13 cellular contexts compared by ENCODE assay signal in the genomic region with DNA sequence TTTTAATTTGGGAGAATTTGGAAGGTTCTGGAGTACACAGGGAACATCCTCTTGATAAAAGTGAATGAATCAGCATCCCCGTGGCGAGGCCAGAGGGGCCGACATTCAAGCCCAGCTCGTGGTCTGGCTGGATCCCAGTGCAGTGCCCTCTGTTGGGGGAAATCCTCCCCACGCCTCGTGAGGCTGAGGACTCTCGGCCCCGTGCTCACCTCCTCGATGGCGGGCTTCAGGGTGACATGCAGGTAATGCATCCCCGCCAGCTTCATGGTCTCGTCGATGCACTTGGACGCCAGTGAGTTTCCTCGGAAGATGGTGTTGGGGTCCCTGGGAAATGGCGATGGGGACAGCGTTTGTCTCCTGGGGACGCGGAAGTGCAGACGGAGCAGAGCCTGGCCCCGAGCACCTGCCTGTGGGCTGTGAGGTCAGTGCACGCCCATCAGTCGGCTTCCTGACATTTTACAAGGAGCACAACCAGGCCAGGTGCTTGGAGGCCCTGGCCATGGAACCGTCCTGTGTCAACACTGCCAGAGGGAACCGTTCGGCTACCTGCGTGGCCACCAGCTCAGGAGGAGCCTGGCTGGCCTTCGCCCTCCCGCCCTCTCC. TPM values are rescaled to one million over a fixed set of nuclear protein-coding genes. Genes with fewer than 3 reads are reported as not detected.
DNase-seq lines count a peak whose midpoint lies in the region; ATAC-seq and TF ChIP-seq lines count a peak whose summit lies in the region.
"Had no signal": no experiment of that assay in that cellular context is flagged by ENCODE, and none has a peak within 500 bp of the region (broad histone marks: within the 10 kb centered on the region; RNA-seq: fewer than 3 reads in every experiment).

No MANE protein-coding gene starts in this region.

- no peaks in the 10 kb centered on the region for H3K27me3 Mint-ChIP-seq in activated CD4-positive, alpha-beta T cell treated with anti-CD3 and anti-CD28 coated beads for 36 hours
- no peaks in the 10 kb centered on the region for H3K27me3 Mint-ChIP-seq in T-helper 17 cell
- H3K27me3 Mint-ChIP-seq: B cell, memory B cell had no signal

- no peak overlapping the region for H2AFZ ChIP-seq in osteoblast (ENCODE audit: low read length)

- H3K79me2 ChIP-seq in osteoblast (ENCODE audit: insufficient read depth, low read length): peaks cover 10% of the 10 kb centered on the region

- peaks cover 4% of the 10 kb centered on the region for H3K4me1 Mint-ChIP-seq in activated CD4-positive, alpha-beta T cell treated with anti-CD3 and anti-CD28 coated beads for 36 hours
- H3K4me1 Mint-ChIP-seq in T-helper 17 cell: peaks cover 6% of the 10 kb centered on the region

- no peak overlapping the region for H3K27ac ChIP-seq in osteoblast (ENCODE audit: low read depth, low read length)

- H3K9me3 Mint-ChIP-seq in activated CD4-positive, alpha-beta T cell treated with anti-CD3 and anti-CD28 coated beads for 36 hours (ENCODE audit: low read depth): no peaks in the 10 kb centered on the region
- H3K9me3 Mint-ChIP-seq: memory B cell had no signal

- H3K4me3 ChIP-seq in cardiac fibroblast (replicated peaks in 1 of 2; ENCODE audit: low read depth in 2 of 2, low read length in 2 of 2): no peak overlapping the region
- no peak overlapping the region for H3K4me3 ChIP-seq in osteoblast (ENCODE audit: insufficient read depth, low read length)

- H3K36me3 ChIP-seq in osteoblast (ENCODE audit: insufficient read depth, low read length): peaks cover 84% of the 10 kb centered on the region

- TF ChIP-seq CTCF in LNCAP (IDR thresholded peaks at IDR 0.05) (peak; percentile 19; the same call in 1 of the 2 replicates), cardiac fibroblast (IDR thresholded peaks at IDR 0.05; ENCODE audit: low read depth, low read length) (peak; percentile 28), osteoblast (IDR thresholded peaks at IDR 0.05; ENCODE audit: extremely low read depth, low read depth, low read length) (peak; percentile 40)

- H3K9me3 ChIP-seq in osteoblast (ENCODE audit: low read depth, low read length) (no peaks in the 10 kb centered on the region), T-helper 17 cell (ENCODE audit: control insufficient read depth, low read length, poor library complexity, severe bottlenecking) (no peaks in the 10 kb centered on the region)

- intact Hi-C loops in activated CD4-positive, alpha-beta T cell treated with anti-CD3 and anti-CD28 coated beads for 36 hours (cut with DNase I, micrococcal nuclease): no loop called here

- CTCF ChIA-PET in activated CD4-positive, alpha-beta T cell treated with anti-CD3 and anti-CD28 coated beads for 36 hours (lab: Charles Lee): interaction anchor here (0.7 kb wide), 1 partner anchor 85 kb away, joined by 4 read pairs; no protein-coding TSS in a partner anchor

- peaks cover 27% of the 10 kb centered on the region for H3K36me3 Mint-ChIP-seq in activated CD4-positive, alpha-beta T cell treated with anti-CD3 and anti-CD28 coated beads for 36 hours (ENCODE audit: low read depth)
- H3K36me3 Mint-ChIP-seq in T-helper 17 cell (ENCODE audit: low read depth): no peaks in the 10 kb centered on the region

- no peak overlapping the region for H3K4me3 Mint-ChIP-seq in activated CD4-positive, alpha-beta T cell treated with anti-CD3 and anti-CD28 coated beads for 36 hours
- no peak overlapping the region for H3K4me3 Mint-ChIP-seq in T-helper 17 cell
- H3K4me3 Mint-ChIP-seq: B cell, memory B cell had no signal

- no peak for ATAC-seq in activated CD4-positive, alpha-beta T cell treated with anti-CD3 and anti-CD28 coated beads for 36 hours
- ATAC-seq in T-helper 17 cell: no peak
- no peak for ATAC-seq in HG03520 (IDR thresholded peaks at IDR 0.05; ENCODE audit: unreplicated experiment)

- peak overlapping the region; percentile 22 for H3K27ac Mint-ChIP-seq in activated CD4-positive, alpha-beta T cell treated with anti-CD3 and anti-CD28 coated beads for 36 hours
- H3K27ac Mint-ChIP-seq in T-helper 17 cell: no peak overlapping the region
- H3K27ac Mint-ChIP-seq: memory B cell had no signal

- peaks cover 11% of the 10 kb centered on the region for H4K20me1 ChIP-seq in osteoblast (ENCODE audit: insufficient read depth, low read length)

- H3K4me2 ChIP-seq in osteoblast (ENCODE audit: insufficient read depth, low read length): no peak overlapping the region

- no peak for DNase-seq in activated CD4-positive, alpha-beta T cell treated with anti-CD3 and anti-CD28 coated beads for 36 hours
- no peak for DNase-seq in activated CD4-positive, alpha-beta T cell treated with anti-CD3 and anti-CD28 coated beads, Interleukin-2, amount 50 U/mL, for 1 hour
- peak; percentile 43 to 53 for DNase-seq in cardiac fibroblast (ENCODE audit: low read depth in 2 of 2)
- peak; percentile 97 for DNase-seq in osteoblast (ENCODE audit: insufficient read length, low spot score, missing footprints)
- DNase-seq in HT-29 (ENCODE audit: low spot score): no peak
- no peak for DNase-seq in T-helper 17 cell
- DNase-seq: amygdala, foreskin melanocyte, NCI-H1048 had no signal

- no peaks in the 10 kb centered on the region for H3K27me3 ChIP-seq in osteoblast (ENCODE audit: insufficient read depth, low read length)

- POLR2A ChIA-PET in activated CD4-positive, alpha-beta T cell treated with anti-CD3 and anti-CD28 coated beads for 36 hours (lab: Charles Lee): no interaction called here

- H3K4me1 ChIP-seq in osteoblast (ENCODE audit: insufficient read depth, low read length): no peaks in the 10 kb centered on the region

RNA-seq across cellular contexts. Expression of gene C13orf46, which starts 43.3 kb away (rescaled TPM):
- 1 to 10 TPM; 1.6 to 2.2 TPM for total RNA-seq in activated CD4-positive, alpha-beta T cell treated with anti-CD3 and anti-CD28 coated beads for 36 hours
- total RNA-seq in osteoblast (0.36 and 0.59 TPM in 2 replicates), T-helper 17 cell (10 to 100 TPM; 18.6 to 22.6 TPM)
- total RNA-seq in HT-29 (2014; rRNA removed; shearing (Covaris generic)): 0.38 and 0.60 TPM in 2 replicates

Comparison
In these comparisons a context has a peak if more than half of its experiments do, and no peak if none do; other contexts are left out.
1. DNase-seq: peak in cardiac fibroblast (2 of 2) and osteoblast (single experiment); none in activated CD4-positive, alpha-beta T cell treated with anti-CD3 and anti-CD28 coated beads for 36 hours (single experiment), activated CD4-positive, alpha-beta T cell treated with anti-CD3 and anti-CD28 coated beads, Interleukin-2, amount 50 U/mL, for 1 hour (single experiment), HT-29 (single experiment) and T-helper 17 cell (0 of 3).
2. RNA of gene C13orf46, which starts 43.3 kb away (total RNA-seq): 18.6 to 22.6 TPM in T-helper 17 cell; 1.6 to 2.2 TPM in activated CD4-positive, alpha-beta T cell treated with anti-CD3 and anti-CD28 coated beads for 36 hours, 0.38 to 0.60 TPM in HT-29 and 0.36 to 0.59 TPM in osteoblast; every median in the first group is over 4 times any median in the second.
3. Peak in every context shown above with its lines, with median percentiles within 50 percentile points of each other: CTCF ChIP-seq.